12 cellular contexts compared by ENCODE assay signal in genomic region chrX:23634181-23634580, GRCh38. TPM values are rescaled to one million over a fixed set of nuclear protein-coding genes. Genes with fewer than 3 reads are reported as not detected.
DNase-seq lines count a peak whose midpoint lies in the region; ATAC-seq and TF ChIP-seq lines count a peak whose summit lies in the region.
"Had no signal": no experiment of that assay in that cellular context is flagged by ENCODE, and none has a peak within 500 bp of the region (broad histone marks: within the 10 kb centered on the region; RNA-seq: fewer than 3 reads in every experiment).

No MANE protein-coding gene starts in this region.

- no peak overlapping the region for H3K27ac Mint-ChIP-seq in activated naive CD4-positive, alpha-beta T cell treated with anti-CD3 and anti-CD28 coated beads, Interleukin-2, amount 10 ng/mL, durations not matched to agents 7 days and 5 days
- no peak overlapping the region for H3K27ac Mint-ChIP-seq in activated CD8-positive, alpha-beta memory T cell treated with anti-CD3 and anti-CD28 coated beads, Interleukin-2, amount 10 ng/mL, durations not matched to agents 7 days and 5 days
- H3K27ac Mint-ChIP-seq: activated naive CD4-positive, alpha-beta T cell treated with anti-CD3 and anti-CD28 coated beads, Interleukin-2, amount 50 U/mL, for 24 hours had no signal

- no peaks in the 10 kb centered on the region for H3K36me3 Mint-ChIP-seq in activated naive CD4-positive, alpha-beta T cell treated with anti-CD3 and anti-CD28 coated beads, Interleukin-2, amount 10 ng/mL, durations not matched to agents 7 days and 5 days
- no peaks in the 10 kb centered on the region for H3K36me3 Mint-ChIP-seq in activated CD8-positive, alpha-beta memory T cell treated with anti-CD3 and anti-CD28 coated beads, Interleukin-2, amount 10 ng/mL, durations not matched to agents 7 days and 5 days
- H3K36me3 Mint-ChIP-seq: activated naive CD4-positive, alpha-beta T cell treated with anti-CD3 and anti-CD28 coated beads, Interleukin-2, amount 50 U/mL, for 24 hours had no signal

- no peak overlapping the region for H3K27ac ChIP-seq in right lobe of liver

- no peaks in the 10 kb centered on the region for H3K27me3 Mint-ChIP-seq in activated naive CD4-positive, alpha-beta T cell treated with anti-CD3 and anti-CD28 coated beads, Interleukin-2, amount 10 ng/mL, durations not matched to agents 7 days and 5 days
- H3K27me3 Mint-ChIP-seq in activated CD8-positive, alpha-beta memory T cell treated with anti-CD3 and anti-CD28 coated beads, Interleukin-2, amount 10 ng/mL, durations not matched to agents 7 days and 5 days: peaks cover 2% of the 10 kb centered on the region
- H3K27me3 Mint-ChIP-seq: activated naive CD4-positive, alpha-beta T cell treated with anti-CD3 and anti-CD28 coated beads, Interleukin-2, amount 50 U/mL, for 24 hours had no signal

- no peak for TF ChIP-seq CTCF in GM12865 (IDR thresholded peaks at IDR 0.05; ENCODE audit: insufficient read depth, low read depth, low read length, missing control alignments)
- TF ChIP-seq CTCF in right lobe of liver (IDR thresholded peaks at IDR 0.05): peak in 3 of 4 donors; percentile 12 to 18 (median 13)

- H3K4me3 Mint-ChIP-seq in activated naive CD4-positive, alpha-beta T cell treated with anti-CD3 and anti-CD28 coated beads, Interleukin-2, amount 10 ng/mL, durations not matched to agents 7 days and 5 days: no peak overlapping the region
- no peak overlapping the region for H3K4me3 Mint-ChIP-seq in activated CD8-positive, alpha-beta memory T cell treated with anti-CD3 and anti-CD28 coated beads, Interleukin-2, amount 10 ng/mL, durations not matched to agents 7 days and 5 days
- H3K4me3 Mint-ChIP-seq: activated naive CD4-positive, alpha-beta T cell treated with anti-CD3 and anti-CD28 coated beads, Interleukin-2, amount 50 U/mL, for 24 hours had no signal

- H3K9me3 Mint-ChIP-seq in activated naive CD4-positive, alpha-beta T cell treated with anti-CD3 and anti-CD28 coated beads, Interleukin-2, amount 10 ng/mL, durations not matched to agents 7 days and 5 days: no peaks in the 10 kb centered on the region
- H3K9me3 Mint-ChIP-seq in activated CD8-positive, alpha-beta memory T cell treated with anti-CD3 and anti-CD28 coated beads, Interleukin-2, amount 10 ng/mL, durations not matched to agents 7 days and 5 days (ENCODE audit: low read depth): no peaks in the 10 kb centered on the region
- H3K9me3 Mint-ChIP-seq: activated naive CD4-positive, alpha-beta T cell treated with anti-CD3 and anti-CD28 coated beads, Interleukin-2, amount 50 U/mL, for 24 hours had no signal

- H3K4me1 Mint-ChIP-seq in activated naive CD4-positive, alpha-beta T cell treated with anti-CD3 and anti-CD28 coated beads, Interleukin-2, amount 10 ng/mL, durations not matched to agents 7 days and 5 days: no peaks in the 10 kb centered on the region
- no peaks in the 10 kb centered on the region for H3K4me1 Mint-ChIP-seq in activated CD8-positive, alpha-beta memory T cell treated with anti-CD3 and anti-CD28 coated beads, Interleukin-2, amount 10 ng/mL, durations not matched to agents 7 days and 5 days
- H3K4me1 Mint-ChIP-seq: activated naive CD4-positive, alpha-beta T cell treated with anti-CD3 and anti-CD28 coated beads, Interleukin-2, amount 50 U/mL, for 24 hours had no signal

- H3K4me3 ChIP-seq in GM12865 (ENCODE audit: low read depth, low read length): no peak overlapping the region
- H3K4me3 ChIP-seq in adipocyte (ENCODE audit: low read length): no peak overlapping the region
- H3K4me3 ChIP-seq in right lobe of liver: no peak overlapping the region

- CTCF ChIA-PET in activated naive CD4-positive, alpha-beta T cell treated with anti-CD3 and anti-CD28 coated beads, Interleukin-2, amount 10 ng/mL, durations not matched to agents 7 days and 5 days (lab: Charles Lee): interaction anchor here (0.6 kb wide), 1 partner anchor 765 kb away, joined by 3 read pairs; no protein-coding TSS in a partner anchor
- CTCF ChIA-PET in activated CD8-positive, alpha-beta memory T cell treated with anti-CD3 and anti-CD28 coated beads, Interleukin-2, amount 10 ng/mL, durations not matched to agents 7 days and 5 days (lab: Charles Lee): no interaction called here

- intact Hi-C loops in right lobe of liver (cut with DNase I): no loop called here

- H3K4me1 ChIP-seq in adipocyte (ENCODE audit: control insufficient read depth, insufficient read depth, low read length) (no peaks in the 10 kb centered on the region), right lobe of liver (no peaks in the 10 kb centered on the region)

- H3K9ac ChIP-seq in adipocyte (ENCODE audit: low read length): no peak overlapping the region

- H3K36me3 ChIP-seq in adipocyte (ENCODE audit: control insufficient read depth, insufficient read depth, low read length, severe bottlenecking) (no peaks in the 10 kb centered on the region), right lobe of liver (no peaks in the 10 kb centered on the region)

- 6% methylated on average over 1 of the region's 1 CpG for WGBS in right lobe of liver (ENCODE audit: insufficient coverage, low coverage, low lambda C conversion rate, missing lambda C conversion rate)

- DNase-seq in GM12865 (ENCODE audit: low read depth) (peak; percentile 1), HT-29 (ENCODE audit: low spot score) (peak; percentile 29), adipocyte (ENCODE audit: low read depth) (peak; percentile 4), right lobe of liver (no peak), NCI-H1694 treated with DMSO at 0.1 percent for 48 hours (lab: John Stamatoyannopoulos, UW) (no peak), NCI-H2029 (lab: John Stamatoyannopoulos, UW) (no peak)
- DNase-seq in activated naive CD4-positive, alpha-beta T cell treated with anti-CD3 and anti-CD28 coated beads, Interleukin-2, amount 10 ng/mL, durations not matched to agents 7 days and 5 days: no peak
- DNase-seq in activated CD8-positive, alpha-beta memory T cell treated with anti-CD3 and anti-CD28 coated beads, Interleukin-2, amount 10 ng/mL, durations not matched to agents 7 days and 5 days: no peak
- DNase-seq: activated CD4-positive, CD25-positive, alpha-beta regulatory T cell treated with anti-CD3 and anti-CD28 coated beads, Interleukin-2, amount 50 U/mL, for 72 hours; NCI-H69 had no signal

- no peak for TF ChIP-seq POLR2A in right lobe of liver (IDR thresholded peaks at IDR 0.05)

- no peaks in the 10 kb centered on the region for H3K9me3 ChIP-seq in adipocyte (ENCODE audit: control insufficient read depth, low read length)
- H3K9me3 ChIP-seq in right lobe of liver: no peaks in the 10 kb centered on the region

- ATAC-seq in right lobe of liver: peak in 1 of 4 donors; percentile 38
- ATAC-seq in activated CD8-positive, alpha-beta memory T cell treated with anti-CD3 and anti-CD28 coated beads, Interleukin-2, amount 10 ng/mL, durations not matched to agents 7 days and 5 days: no peak
- ATAC-seq: left lobe of liver had no signal

- H3K27me3 ChIP-seq in adipocyte (replicated peaks; ENCODE audit: control insufficient read depth, insufficient read depth, low read length): peaks cover 15% of the 10 kb centered on the region
- H3K27me3 ChIP-seq in right lobe of liver: no peaks in the 10 kb centered on the region

RNA-seq across cellular contexts. Expression of gene PRDX4, which starts 33.1 kb away (rescaled TPM):
- 87.4 and 89.7 TPM in 2 replicates for total RNA-seq in HT-29 (2014; rRNA removed; shearing (Covaris generic))
- 100 to 1,000 TPM; 120 to 345 (median 198) TPM for total RNA-seq in right lobe of liver
- total RNA-seq in activated CD8-positive, alpha-beta memory T cell treated with anti-CD3 and anti-CD28 coated beads, Interleukin-2, amount 10 ng/mL, durations not matched to agents 7 days and 5 days: 10 to 100 TPM; 31.7 to 35.5 TPM

Comparison
In these comparisons a context has a peak if more than half of its experiments do, and no peak if none do; other contexts are left out.
1. DNase-seq: peak in GM12865 (single experiment), HT-29 (single experiment) and adipocyte (single experiment); none in right lobe of liver (0 of 3), NCI-H1694 treated with DMSO at 0.1 percent for 48 hours (single experiment), activated naive CD4-positive, alpha-beta T cell treated with anti-CD3 and anti-CD28 coated beads, Interleukin-2, amount 10 ng/mL, durations not matched to agents 7 days and 5 days (single experiment), NCI-H2029 (single experiment) and activated CD8-positive, alpha-beta memory T cell treated with anti-CD3 and anti-CD28 coated beads, Interleukin-2, amount 10 ng/mL, durations not matched to agents 7 days and 5 days (single experiment).